Comparison of ENCODE assay signal across 8 cellular contexts in the genomic region with DNA sequence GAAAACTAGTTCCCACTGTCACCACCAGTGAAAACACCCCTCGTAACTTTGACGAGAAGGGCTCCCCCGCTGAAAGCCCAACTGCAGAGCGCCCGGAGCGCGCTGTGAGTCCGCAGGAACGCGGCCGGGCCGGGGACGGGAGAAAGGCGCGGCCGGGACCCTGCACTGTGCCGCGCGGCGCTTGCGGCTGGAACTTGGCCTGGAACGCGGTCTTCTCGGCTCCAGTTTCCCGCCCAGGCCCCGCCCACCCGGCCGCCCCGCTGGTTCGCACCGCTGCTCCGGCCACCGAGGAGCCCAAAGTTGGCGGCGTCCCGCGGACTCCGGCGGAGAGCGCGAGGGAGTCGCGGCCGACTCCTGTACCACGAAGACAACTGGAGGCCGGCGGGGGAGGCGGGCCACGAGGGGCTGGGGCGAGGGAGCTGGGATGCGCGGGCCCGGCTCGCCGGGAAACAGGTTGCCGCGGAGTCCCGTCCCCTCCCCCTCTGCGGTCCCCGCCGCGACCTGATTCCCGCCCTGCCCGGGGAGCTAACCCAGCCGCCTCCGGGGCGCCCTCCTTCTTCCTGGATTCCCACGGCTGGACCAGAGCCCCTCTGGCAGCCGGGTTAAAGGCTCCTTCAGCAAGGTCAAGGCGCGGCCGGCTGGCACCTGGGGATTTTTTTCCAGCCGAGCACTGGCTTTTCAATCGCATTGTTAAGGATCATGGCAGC. TPM values are rescaled to one million over a fixed set of nuclear protein-coding genes. Genes with fewer than 3 reads are reported as not detected.
DNase-seq lines count a peak whose midpoint lies in the region; ATAC-seq and FAIRE-seq lines count a peak whose summit lies in the region.

No MANE protein-coding gene starts in this region.

- H3K27me3 ChIP-seq in neuronal stem cell (ENCODE audit: control insufficient read depth in 3 of 3, insufficient read depth in 3 of 3, low read depth in 1 of 3, low read length in 3 of 3) = peaks cover 2 to 42% (median 5%) of the 10 kb centered on the region in 3 experiments

- H4K91ac ChIP-seq in neuronal stem cell (ENCODE audit: low read depth, low read length, poor library complexity) = no peak overlapping the region

- no peak overlapping the region for H3K27ac ChIP-seq in neuronal stem cell (replicated peaks; ENCODE audit: low read length)

- H3K36me3 Mint-ChIP-seq in activated naive CD4-positive, alpha-beta T cell treated with anti-CD3 and anti-CD28 coated beads, Interleukin-2, amount 10 ng/mL, durations not matched to agents 7 days and 5 days = peaks cover 2% of the 10 kb centered on the region

- ATAC-seq in GM19455 (IDR thresholded peaks at IDR 0.05; ENCODE audit: unreplicated experiment) (no peak), HG02623 (IDR thresholded peaks at IDR 0.05; ENCODE audit: unreplicated experiment) (no peak)

- H3K4me3 ChIP-seq in neuronal stem cell (ENCODE audit: low read length in 2 of 2) = peak overlapping the region; percentile 75 to 91

- no peak for FAIRE-seq in frontal cortex (lab: Jason Lieb, UNC)

- peak overlapping the region; percentile 37 for H3K27ac Mint-ChIP-seq in activated naive CD4-positive, alpha-beta T cell treated with anti-CD3 and anti-CD28 coated beads, Interleukin-2, amount 10 ng/mL, durations not matched to agents 7 days and 5 days

- peak overlapping the region; percentile 78 for H3K9ac ChIP-seq in neuronal stem cell (ENCODE audit: low read depth, low read length, poor library complexity)

- H3K23ac ChIP-seq in neuronal stem cell (ENCODE audit: low read depth, low read length, poor library complexity) = no peak overlapping the region

- peaks cover 16% of the 10 kb centered on the region for H3K4me1 Mint-ChIP-seq in activated naive CD4-positive, alpha-beta T cell treated with anti-CD3 and anti-CD28 coated beads, Interleukin-2, amount 10 ng/mL, durations not matched to agents 7 days and 5 days

- peak overlapping the region; percentile 95 for H2AFZ ChIP-seq in neuronal stem cell (ENCODE audit: low read length)

- H3K27me3 Mint-ChIP-seq in activated naive CD4-positive, alpha-beta T cell treated with anti-CD3 and anti-CD28 coated beads, Interleukin-2, amount 10 ng/mL, durations not matched to agents 7 days and 5 days = peaks cover 77% of the 10 kb centered on the region

- H3K4ac ChIP-seq in neuronal stem cell (ENCODE audit: low read length) = no peak overlapping the region

- no peak overlapping the region for H4K8ac ChIP-seq in neuronal stem cell (ENCODE audit: low read depth, low read length)

- peaks cover 7% of the 10 kb centered on the region for H3K79me1 ChIP-seq in neuronal stem cell (ENCODE audit: low read depth, low read length)

- no CpG with 5 or more reads among the region's 74 CpGs for WGBS in neuronal stem cell (ENCODE audit: extremely low coverage in 2 of 2, insufficient read length in 2 of 2, insufficient replicate concordance in 1 of 2), 2 donors

- no peak overlapping the region for H2BK120ac ChIP-seq in neuronal stem cell (ENCODE audit: low read depth, low read length)

- no peak overlapping the region for H2BK5ac ChIP-seq in neuronal stem cell (ENCODE audit: low read length)

- H3K36me3 ChIP-seq in neuronal stem cell (replicated peaks in 1 of 2; ENCODE audit: control insufficient read depth in 2 of 2, insufficient read depth in 2 of 2, low read length in 2 of 2) = no peaks in the 10 kb centered on the region

- no peak overlapping the region for H3K4me3 Mint-ChIP-seq in activated naive CD4-positive, alpha-beta T cell treated with anti-CD3 and anti-CD28 coated beads, Interleukin-2, amount 10 ng/mL, durations not matched to agents 7 days and 5 days

- no peaks in the 10 kb centered on the region for H3K9me3 Mint-ChIP-seq in activated naive CD4-positive, alpha-beta T cell treated with anti-CD3 and anti-CD28 coated beads, Interleukin-2, amount 10 ng/mL, durations not matched to agents 7 days and 5 days

- peak overlapping the region; percentile 83 for H3K18ac ChIP-seq in neuronal stem cell (ENCODE audit: low read length)

- H3K14ac ChIP-seq in neuronal stem cell (ENCODE audit: low read length) = peak overlapping the region; percentile 50

- no peaks in the 10 kb centered on the region for H3K9me3 ChIP-seq in neuronal stem cell (replicated peaks in 1 of 2; ENCODE audit: control insufficient read depth in 2 of 2, insufficient read depth in 1 of 2, low read depth in 1 of 2, low read length in 2 of 2)

- CTCF ChIA-PET in activated naive CD4-positive, alpha-beta T cell treated with anti-CD3 and anti-CD28 coated beads, Interleukin-2, amount 10 ng/mL, durations not matched to agents 7 days and 5 days (lab: Charles Lee) = no interaction called here

- no peak for DNase-seq in activated naive CD4-positive, alpha-beta T cell treated with anti-CD3 and anti-CD28 coated beads, Interleukin-2, amount 10 ng/mL, durations not matched to agents 7 days and 5 days
- no peak for DNase-seq in activated naive CD4-positive, alpha-beta T cell (lab: John Stamatoyannopoulos, UW)
- peak; percentile 74 for DNase-seq in RPMI7951 (ENCODE audit: low read depth)
- DNase-seq in frontal cortex (ENCODE audit: low spot score in 2 of 2) = peak; percentile 60 to 61
- peak; percentile 69 for DNase-seq in neuronal stem cell (ENCODE audit: low spot score)
- no peak for DNase-seq in CD1c-positive myeloid dendritic cell (ENCODE audit: extremely low spot score)

- no peak overlapping the region for H2AK5ac ChIP-seq in neuronal stem cell (ENCODE audit: low read depth, low read length)

- H2BK12ac ChIP-seq in neuronal stem cell (ENCODE audit: low read length) = no peak overlapping the region

- no peak overlapping the region for H2BK15ac ChIP-seq in neuronal stem cell (ENCODE audit: low read length)

- peak overlapping the region; percentile 84 for H3K4me2 ChIP-seq in neuronal stem cell (ENCODE audit: insufficient read depth, low read length, poor library complexity, severe bottlenecking)

- H3K4me1 ChIP-seq in neuronal stem cell (ENCODE audit: control insufficient read depth in 2 of 2, insufficient read depth in 1 of 2, low read depth in 1 of 2, low read length in 2 of 2) = peaks cover 15 to 21% of the 10 kb centered on the region in 2 donors

RNA-seq across cellular contexts. Expression of gene TENM4, which starts 3.4 kb away (rescaled TPM):
- 25.1 and 27.8 TPM in 2 replicates for total RNA-seq in RPMI7951 (2014; rRNA removed; shearing (Covaris generic))
- 55.0 TPM for total RNA-seq in frontal cortex
- polyA plus RNA-seq in neuronal stem cell (2013, experiment 1 of 2) = 4.4 TPM
- 9.4 TPM for polyA plus RNA-seq in neuronal stem cell (2013, experiment 2 of 2)

Comparison
In these comparisons a context has a peak if more than half of its experiments do, and no peak if none do; other contexts are left out.
1. DNase-seq: peak in RPMI7951 (single experiment), frontal cortex (2 of 2) and neuronal stem cell (single experiment); none in activated naive CD4-positive, alpha-beta T cell treated with anti-CD3 and anti-CD28 coated beads, Interleukin-2, amount 10 ng/mL, durations not matched to agents 7 days and 5 days (single experiment), activated naive CD4-positive, alpha-beta T cell (0 of 4) and CD1c-positive myeloid dendritic cell (single experiment).